In the genomic region with DNA sequence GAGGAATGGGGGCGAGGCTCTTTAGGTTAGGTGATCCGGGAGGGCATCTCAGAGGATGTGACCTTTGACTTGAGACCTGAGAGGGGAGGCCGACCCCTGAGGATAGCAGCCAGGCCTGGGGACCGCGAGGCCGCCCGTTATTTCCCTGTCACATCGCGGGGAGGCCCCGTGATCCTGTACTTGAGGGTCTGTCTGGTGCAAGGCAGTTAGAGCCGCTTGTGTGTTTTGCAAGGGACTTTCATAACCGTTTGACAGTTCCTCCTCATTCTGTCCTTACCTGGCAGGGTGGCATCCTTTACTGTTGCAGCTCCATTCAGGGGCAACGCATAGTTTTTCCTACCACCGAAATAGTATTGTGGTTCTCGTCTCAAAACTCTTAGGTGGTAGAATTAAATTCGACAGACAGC, we compare ENCODE assay signal across 8 cellular contexts. TPM values are rescaled to one million over a fixed set of nuclear protein-coding genes. Genes with fewer than 3 reads are reported as not detected.
DNase-seq lines count a peak whose midpoint lies in the region; ATAC-seq and TF ChIP-seq lines count a peak whose summit lies in the region.

No MANE protein-coding gene starts in this region.

- H3K4me3 Mint-ChIP-seq in activated T-helper 17 cell treated with anti-CD3 and anti-CD28 coated beads, Interleukin-2, amount 50 U/mL, for 72 hours = peak overlapping the region; percentile 86

- no peak for TF ChIP-seq POLR2A in transverse colon (IDR thresholded peaks at IDR 0.05)

- no peaks in the 10 kb centered on the region for H3K9me3 ChIP-seq in transverse colon

- TF ChIP-seq CTCF in kidney epithelial cell (IDR thresholded peaks at IDR 0.05; ENCODE audit: insufficient read depth, low read length, poor library complexity, severe bottlenecking) (no peak), transverse colon (IDR thresholded peaks at IDR 0.05) (no peak)

- peak overlapping the region; percentile 89 for H3K27ac Mint-ChIP-seq in activated T-helper 17 cell treated with anti-CD3 and anti-CD28 coated beads, Interleukin-2, amount 50 U/mL, for 72 hours

- H3K36me3 ChIP-seq in kidney epithelial cell (ENCODE audit: control insufficient read depth, insufficient read depth, low read length) = no peaks in the 10 kb centered on the region
- no peaks in the 10 kb centered on the region for H3K36me3 ChIP-seq in transverse colon

- no peaks in the 10 kb centered on the region for H3K9me3 Mint-ChIP-seq in activated T-helper 17 cell treated with anti-CD3 and anti-CD28 coated beads, Interleukin-2, amount 50 U/mL, for 72 hours

- no peaks in the 10 kb centered on the region for H3K36me3 Mint-ChIP-seq in activated T-helper 17 cell treated with anti-CD3 and anti-CD28 coated beads, Interleukin-2, amount 50 U/mL, for 72 hours (ENCODE audit: low read depth)

- intact Hi-C loops in transverse colon (cut with DNase I; ENCODE audit: low total_unique reads) = no loop called here

- peaks cover 14% of the 10 kb centered on the region for H3K4me1 Mint-ChIP-seq in activated T-helper 17 cell treated with anti-CD3 and anti-CD28 coated beads, Interleukin-2, amount 50 U/mL, for 72 hours

- no peaks in the 10 kb centered on the region for H3K27me3 Mint-ChIP-seq in activated T-helper 17 cell treated with anti-CD3 and anti-CD28 coated beads, Interleukin-2, amount 50 U/mL, for 72 hours

- H3K4me3 ChIP-seq in kidney epithelial cell (ENCODE audit: low read depth, low read length) = peak overlapping the region; percentile 75
- peak overlapping the region; percentile 79 to 95 (median 92) for H3K4me3 ChIP-seq in transverse colon

- peak overlapping the region; percentile 59 to 78 (median 72) for H3K27ac ChIP-seq in transverse colon

- peaks cover 8 to 24% (median 8%) of the 10 kb centered on the region in 4 donors for H3K4me1 ChIP-seq in transverse colon

- peak; percentile 16 for ATAC-seq in GM21360 (IDR thresholded peaks at IDR 0.05; ENCODE audit: unreplicated experiment)
- no peak for ATAC-seq in activated T-helper 17 cell treated with anti-CD3 and anti-CD28 coated beads, Interleukin-2, amount 50 U/mL, for 72 hours (replicated peaks)

- TF ChIP-seq EP300 in transverse colon (IDR thresholded peaks at IDR 0.05; ENCODE audit: low read depth) = no peak

- WGBS in transverse colon (ENCODE audit: low coverage in 1 of 2), 2 donors = 1 to 9% methylated on average over 4 to 12 of the region's 16 CpGs

- H3K27me3 ChIP-seq in kidney epithelial cell (ENCODE audit: control insufficient read depth, insufficient read depth, low read length) (no peaks in the 10 kb centered on the region), transverse colon (no peaks in the 10 kb centered on the region)

- in situ Hi-C loops in transverse colon (cut with MboI; ENCODE audit: low pct_ligation_motif_present in 1 of 4, low pct_unique_long_range_greater_than_20kb in 1 of 4, low sequenced_read_pairs in 3 of 4) = no loop called here
- in situ Hi-C loops in ACHN (cut with HindIII; ENCODE audit: low pct_ligation_motif_present, low pct_unique_long_range_greater_than_20kb, low sequenced_read_pairs) = no loop called here

- DNase-seq in NCI-H1092 treated with DMSO at 0.1 percent for 48 hours (lab: John Stamatoyannopoulos, UW) (peak; percentile 23), NCI-H1092 (lab: John Stamatoyannopoulos, UW) (no peak), HuH-7.5 (ENCODE audit: low spot score) (peak; percentile 24), kidney epithelial cell (ENCODE audit: low read depth) (no peak), transverse colon (no peak), ACHN (no peak)

RNA-seq across cellular contexts. Expression of a gene that starts 0.8 kb away (rescaled TPM):
- total RNA-seq in activated T-helper 17 cell treated with anti-CD3 and anti-CD28 coated beads, Interleukin-2, amount 50 U/mL, for 72 hours = 10 to 100 TPM; 30.9 to 65.6 TPM
- total RNA-seq in kidney epithelial cell (13.0 and 20.9 TPM in 2 replicates), transverse colon (10 to 100 TPM in 3 of 4 donors, not detected in 1; 13.7 to 17.9 (median 13.8) TPM)

Comparison
In these comparisons a context has a peak if more than half of its experiments do, and no peak if none do; other contexts are left out.
1. DNase-seq: peak in NCI-H1092 treated with DMSO at 0.1 percent for 48 hours (single experiment) and HuH-7.5 (single experiment); none in NCI-H1092 (single experiment), kidney epithelial cell (single experiment), transverse colon (single experiment) and ACHN (single experiment).